Comparison of ENCODE assay signal across 17 cellular contexts in genomic region chr1:224486801-224487583, GRCh38. TPM values are rescaled to one million over a fixed set of nuclear protein-coding genes. Genes with fewer than 3 reads are reported as not detected.
DNase-seq lines count a peak whose midpoint lies in the region; ATAC-seq and TF ChIP-seq lines count a peak whose summit lies in the region.
"Had no signal": no experiment of that assay in that cellular context is flagged by ENCODE, and none has a peak within 500 bp of the region (broad histone marks: within the 10 kb centered on the region; RNA-seq: fewer than 3 reads in every experiment).

No MANE protein-coding gene starts in this region.

- DNase-seq in DMS 273 (lab: John Stamatoyannopoulos, UW; ENCODE audit: unreplicated experiment) = peak; percentile 77
- DNase-seq in MM.1S = peak; percentile 5
- no peak for DNase-seq in left lung
- no peak for DNase-seq in NCI-H2227 treated with DMSO at 0.1 percent for 48 hours (lab: John Stamatoyannopoulos, UW)
- no peak for DNase-seq in stimulated activated naive CD4-positive, alpha-beta T cell (lab: John Stamatoyannopoulos, UW)
- DNase-seq in right lobe of liver = no peak
- DNase-seq: ACHN; CD4-positive, alpha-beta memory T cell; Kasumi-1; NCI-H1092; NCI-H1694; NCI-H2107; NCI-H446; NCI-H774; SJCRH30; T-helper 1 cell had no signal

- H3K9me2 ChIP-seq in MM.1S (replicated peaks; ENCODE audit: insufficient read depth, low read length) = no peaks in the 10 kb centered on the region

- H3F3A ChIP-seq in MM.1S (ENCODE audit: insufficient read depth, low read length) = no peaks in the 10 kb centered on the region

- H3K9ac ChIP-seq in MM.1S (ENCODE audit: low read length) (no peak overlapping the region), OCI-LY3 (ENCODE audit: low read length) (no peak overlapping the region)

- H3K4me2 ChIP-seq in MM.1S (ENCODE audit: low read depth, low read length) = no peak overlapping the region
- H3K4me2 ChIP-seq in OCI-LY3 (ENCODE audit: low read length) = peak overlapping the region; percentile 36

- ATAC-seq in left lung = peak; percentile 18
- no peak for ATAC-seq in right lobe of liver

- H4K20me1 ChIP-seq in MM.1S (ENCODE audit: insufficient read depth, low read length) = no peaks in the 10 kb centered on the region
- H4K20me1 ChIP-seq in OCI-LY3 (ENCODE audit: insufficient read depth, low read length) = no peaks in the 10 kb centered on the region

- no peak for TF ChIP-seq POLR2A in right lobe of liver (IDR thresholded peaks at IDR 0.05)

- H3K36me3 ChIP-seq in MM.1S (replicated peaks; ENCODE audit: insufficient read depth, low read length) = no peaks in the 10 kb centered on the region
- H3K36me3 ChIP-seq in OCI-LY3 (replicated peaks; ENCODE audit: low read depth, low read length) = peaks cover 12% of the 10 kb centered on the region
- H3K36me3 ChIP-seq in left lung = no peaks in the 10 kb centered on the region
- H3K36me3 ChIP-seq in right lobe of liver = no peaks in the 10 kb centered on the region
- H3K36me3 ChIP-seq: SJCRH30 had no signal

- no peak overlapping the region for H2AFZ ChIP-seq in MM.1S (ENCODE audit: low read length)
- no peak overlapping the region for H2AFZ ChIP-seq in OCI-LY3 (ENCODE audit: low read depth, low read length)

- H3K79me2 ChIP-seq in MM.1S (ENCODE audit: low read length) (no peaks in the 10 kb centered on the region), OCI-LY3 (ENCODE audit: low read length) (no peaks in the 10 kb centered on the region)

- H3K4me3 ChIP-seq in MM.1S (ENCODE audit: low read length) = no peak overlapping the region
- H3K4me3 ChIP-seq in OCI-LY3 (ENCODE audit: low read length) = no peak overlapping the region
- H3K4me3 ChIP-seq in left lung = no peak overlapping the region
- H3K4me3 ChIP-seq in right lobe of liver = no peak overlapping the region
- H3K4me3 ChIP-seq: SJCRH30 had no signal

- 69% methylated on average over 4 of the region's 6 CpGs for WGBS in right lobe of liver (ENCODE audit: insufficient coverage, low coverage, low lambda C conversion rate, missing lambda C conversion rate)

- H3K27me3 ChIP-seq in MM.1S (replicated peaks; ENCODE audit: insufficient read depth, low read length) = no peaks in the 10 kb centered on the region
- H3K27me3 ChIP-seq in OCI-LY3 (ENCODE audit: low read depth, low read length) = no peaks in the 10 kb centered on the region
- H3K27me3 ChIP-seq in left lung = no peaks in the 10 kb centered on the region
- H3K27me3 ChIP-seq in right lobe of liver = no peaks in the 10 kb centered on the region
- H3K27me3 ChIP-seq: SJCRH30 had no signal

- H3K27ac ChIP-seq in MM.1S (ENCODE audit: low read length) (no peak overlapping the region), OCI-LY3 (ENCODE audit: low read length) (peak overlapping the region; percentile 10; the same call in 1 of the 2 replicates), left lung (no peak overlapping the region), right lobe of liver (no peak overlapping the region)
- H3K27ac ChIP-seq: SJCRH30 had no signal

- H3K9me3 ChIP-seq in MM.1S (replicated peaks; ENCODE audit: insufficient read depth, low read length) (no peaks in the 10 kb centered on the region), OCI-LY3 (ENCODE audit: insufficient read depth, low read length) (peaks cover 7% of the 10 kb centered on the region; the same call in 1 of the 2 replicates), left lung (no peaks in the 10 kb centered on the region), right lobe of liver (no peaks in the 10 kb centered on the region)
- H3K9me3 ChIP-seq: SJCRH30 had no signal

- H3K4me1 ChIP-seq in MM.1S (ENCODE audit: low read length) (peaks cover 10% of the 10 kb centered on the region), OCI-LY3 (ENCODE audit: low read length) (peaks cover 38% of the 10 kb centered on the region), left lung (no peaks in the 10 kb centered on the region), right lobe of liver (no peaks in the 10 kb centered on the region)
- H3K4me1 ChIP-seq: SJCRH30 had no signal

- intact Hi-C loops in left lung (cut with DNase I) = no loop called here
- intact Hi-C loops in right lobe of liver (cut with DNase I) = no loop called here

- TF ChIP-seq CTCF in MM.1S (IDR thresholded peaks at IDR 0.05; ENCODE audit: low read length) (no peak), OCI-LY3 (IDR thresholded peaks at IDR 0.05; ENCODE audit: low read depth, low read length) (no peak), left lung (IDR thresholded peaks at IDR 0.05) (no peak), right lobe of liver (IDR thresholded peaks at IDR 0.05) (no peak)

RNA-seq across cellular contexts. Expression of gene WDR26, which starts 52.4 kb away (rescaled TPM):
- total RNA-seq in left lung = 10 to 100 TPM; 84.5 to 86.6 TPM
- total RNA-seq in right lobe of liver = 10 to 100 TPM; 27.2 to 46.8 (median 40.1) TPM

Comparison
In these comparisons a context has a peak if more than half of its experiments do, and no peak if none do; other contexts are left out.
1. DNase-seq: peak in DMS 273 (single experiment) and MM.1S (single experiment); none in left lung (0 of 2), NCI-H2227 treated with DMSO at 0.1 percent for 48 hours (single experiment), stimulated activated naive CD4-positive, alpha-beta T cell (0 of 6) and right lobe of liver (0 of 3).